In genomic region chr5:174444791-174445190, GRCh38 we compare ENCODE assay signal across 22 cellular contexts.
DNase-seq lines count a peak whose midpoint lies in the region; ATAC-seq and TF ChIP-seq lines count a peak whose summit lies in the region.
"Had no signal": no experiment of that assay in that cellular context is flagged by ENCODE, and none has a peak within 500 bp of the region (broad histone marks: within the 10 kb centered on the region; RNA-seq: fewer than 3 reads in every experiment).

No MANE protein-coding gene starts in this region.

- no peaks in the 10 kb centered on the region for H3K36me3 ChIP-seq in trophoblast cell (ENCODE audit: control insufficient read depth in 1 of 2, insufficient read depth in 2 of 2, low read length in 2 of 2)
- H3K36me3 ChIP-seq: BLaER1 had no signal

- no peak overlapping the region for H4K8ac ChIP-seq in trophoblast cell (ENCODE audit: low read depth, low read length)

- TF ChIP-seq CTCF in nephron (IDR thresholded peaks at IDR 0.05; ENCODE audit: unreplicated experiment in 3 of 3), result no peak

- H3K27me3 Mint-ChIP-seq in nephron (ENCODE audit: low read depth), result peaks cover 18% of the 10 kb centered on the region
- H3K27me3 Mint-ChIP-seq: B cell; CD8-positive, alpha-beta memory T cell had no signal

- no peak overlapping the region for H3K4me3 ChIP-seq in trophoblast cell (ENCODE audit: low read depth, low read length)
- H3K4me3 ChIP-seq: BLaER1, GM12878, GM23338 had no signal

- peaks cover 1% of the 10 kb centered on the region for H3K79me1 ChIP-seq in trophoblast cell (ENCODE audit: low read length)

- peak overlapping the region; percentile 12 to 37 (median 32) for H3K27ac Mint-ChIP-seq in nephron
- H3K27ac Mint-ChIP-seq: B cell; CD14-positive monocyte; CD4-positive, alpha-beta T cell; GM23338; H9 had no signal

- no peak overlapping the region for H4K12ac ChIP-seq in trophoblast cell (ENCODE audit: low read depth, low read length)

- no peak overlapping the region for H3K4me3 Mint-ChIP-seq in nephron
- H3K4me3 Mint-ChIP-seq: B cell; CD14-positive monocyte; CD4-positive, alpha-beta T cell; CD8-positive, alpha-beta memory T cell; GM23338; H9 had no signal

- peak overlapping the region; percentile 85 for H2BK12ac ChIP-seq in trophoblast cell (ENCODE audit: low read length)

- no peak overlapping the region for H3K18ac ChIP-seq in trophoblast cell (ENCODE audit: low read length)

- H3K4ac ChIP-seq in trophoblast cell (ENCODE audit: low read depth, low read length), result no peak overlapping the region

- DNase-seq in NCI-H526 (lab: John Stamatoyannopoulos, UW) (peak; percentile 30 to 48), NCI-H526 treated with DMSO at 0.1 percent for 48 hours (lab: John Stamatoyannopoulos, UW) (no peak), islet precursor cell (peak; percentile 51), trophoblast cell (no peak), NOMO-1 treated with DMSO at 0.1 percent for 48 hours (lab: John Stamatoyannopoulos, UW; ENCODE audit: unreplicated experiment) (no peak), NCI-H345 treated with DMSO at 0.1 percent for 48 hours (lab: John Stamatoyannopoulos, UW; ENCODE audit: unreplicated experiment) (no peak)
- DNase-seq: CD4-positive, alpha-beta T cell; CD8-positive, alpha-beta memory T cell; DMS 273 treated with DMSO at 0.1 percent for 48 hours; DMS79; EL; GDM1; H9 had no signal

- H3K14ac ChIP-seq in trophoblast cell (ENCODE audit: low read length), result no peak overlapping the region

- ATAC-seq in HG03521 (IDR thresholded peaks at IDR 0.05; ENCODE audit: unreplicated experiment), result no peak
- ATAC-seq: GM12878, GM23338, HCT116 had no signal

- H3K9me3 ChIP-seq in trophoblast cell (ENCODE audit: insufficient read depth, low read depth, low read length), result no peaks in the 10 kb centered on the region

- no peak overlapping the region for H3K23ac ChIP-seq in trophoblast cell (ENCODE audit: low read length)

- no peak overlapping the region for H2AFZ ChIP-seq in trophoblast cell (ENCODE audit: insufficient read depth, low read length, poor library complexity)
- H2AFZ ChIP-seq: GM23338 had no signal

- H3K4me1 ChIP-seq in trophoblast cell (ENCODE audit: control insufficient read depth in 1 of 2, insufficient read depth in 2 of 2, low read length in 2 of 2), result peaks cover 4 to 8% of the 10 kb centered on the region in 2 experiments
- H3K4me1 ChIP-seq: BLaER1 had no signal

- H3K4me2 ChIP-seq in trophoblast cell (ENCODE audit: low read length), result no peak overlapping the region
- H3K4me2 ChIP-seq: BLaER1, GM23338 had no signal

- no CpG with 5 or more reads among the region's 6 CpGs for WGBS in trophoblast cell (ENCODE audit: extremely low coverage, insufficient coverage, insufficient read length)

- H3K36me3 Mint-ChIP-seq in nephron (ENCODE audit: low read depth), result peaks cover 4% of the 10 kb centered on the region
- H3K36me3 Mint-ChIP-seq: CD14-positive monocyte; CD8-positive, alpha-beta memory T cell had no signal

- H2BK5ac ChIP-seq in trophoblast cell (ENCODE audit: low read depth, low read length, poor library complexity), result no peak overlapping the region

- H3K4me1 Mint-ChIP-seq in nephron, result peaks cover 39% of the 10 kb centered on the region
- H3K4me1 Mint-ChIP-seq: B cell; CD14-positive monocyte; CD8-positive, alpha-beta memory T cell; GM23338 had no signal

- H3K79me2 ChIP-seq in trophoblast cell (ENCODE audit: control insufficient read depth, insufficient read depth, low read length, poor library complexity), result no peaks in the 10 kb centered on the region

- H3K9me3 Mint-ChIP-seq in nephron, result peaks cover 12% of the 10 kb centered on the region

- H3K27me3 ChIP-seq in trophoblast cell (ENCODE audit: insufficient read depth, low read length), result no peaks in the 10 kb centered on the region
- H3K27me3 ChIP-seq: BLaER1 had no signal

- no peak overlapping the region for H2BK120ac ChIP-seq in trophoblast cell (ENCODE audit: insufficient read depth, low read length, poor library complexity)

- H3K9ac ChIP-seq in trophoblast cell (ENCODE audit: low read length), result no peak overlapping the region
- H3K9ac ChIP-seq: BLaER1 had no signal

- H2AK5ac ChIP-seq in trophoblast cell (ENCODE audit: low read length), result peak overlapping the region; percentile 2

- H4K91ac ChIP-seq in trophoblast cell (ENCODE audit: low read depth, low read length), result no peak overlapping the region

- H3K27ac ChIP-seq in trophoblast cell (ENCODE audit: low read depth, low read length), result no peak overlapping the region
- H3K27ac ChIP-seq: 22Rv1, BLaER1 had no signal

Comparison
In these comparisons a context has a peak if more than half of its experiments do, and no peak if none do; other contexts are left out.
1. DNase-seq: peak in NCI-H526 (2 of 2) and islet precursor cell (single experiment); none in NCI-H526 treated with DMSO at 0.1 percent for 48 hours (single experiment), trophoblast cell (0 of 2), NOMO-1 treated with DMSO at 0.1 percent for 48 hours (single experiment) and NCI-H345 treated with DMSO at 0.1 percent for 48 hours (single experiment).